8 cellular contexts compared by ENCODE assay signal in genomic region chr20:41991412-41991811, GRCh38.
"Had no signal": no experiment of that assay in that cellular context is flagged by ENCODE, and none has a peak within 500 bp of the region (broad histone marks: within the 10 kb centered on the region; RNA-seq: fewer than 3 reads in every experiment).

No MANE protein-coding gene starts in this region.

- ATAC-seq: GM23338, HCT116 had no signal

- H3K9me3 ChIP-seq: HAP-1 had no signal

- H3K9ac ChIP-seq: KMS-11 had no signal

- H3K27ac ChIP-seq: HL-60, KMS-11 had no signal

- H3K4me1 ChIP-seq: HAP-1 had no signal

- H3K4me3 ChIP-seq: GM23338, HAP-1 had no signal

- H3K4me2 ChIP-seq: GM23338, KMS-11 had no signal

- DNase-seq: H7, HFFc6, KBM-7 had no signal

- H2AFZ ChIP-seq: GM23338 had no signal

- H3K36me3 ChIP-seq: HAP-1 had no signal
